Comparison of ENCODE assay signal across 8 cellular contexts in genomic region chr6:89410231-89411018, GRCh38. TPM values are rescaled to one million over a fixed set of nuclear protein-coding genes. Genes with fewer than 3 reads are reported as not detected.
DNase-seq lines count a peak whose midpoint lies in the region; ATAC-seq and TF ChIP-seq lines count a peak whose summit lies in the region.

No MANE protein-coding gene starts in this region.

- peak overlapping the region; percentile 47 for H3K27ac Mint-ChIP-seq in CD4-positive, alpha-beta T cell
- peak overlapping the region in 4 of 6 donors; percentile 1 to 73 (median 46) for H3K27ac Mint-ChIP-seq in naive B cell

- H3K4me3 ChIP-seq in HUES48 (ENCODE audit: low read depth, low read length) (peak overlapping the region; percentile 88), astrocyte of the spinal cord (ENCODE audit: low read depth, low read length) (no peak overlapping the region)

- no peak for ATAC-seq in CD4-positive, alpha-beta T cell (ENCODE audit: poor library complexity)
- no peak for ATAC-seq in naive B cell (ENCODE audit: low read depth in 2 of 2)
- no peak for ATAC-seq in HG03280 (IDR thresholded peaks at IDR 0.05; ENCODE audit: unreplicated experiment)
- no peak for ATAC-seq in GM19328 (IDR thresholded peaks at IDR 0.05; ENCODE audit: unreplicated experiment)

- POLR2A ChIA-PET in CD4-positive, alpha-beta T cell (lab: Charles Lee), result interaction anchor here (1.7 to 2.8 kb wide), 2 partner anchors 331 to 447 kb away, joined by 8 to 18 read pairs; partner anchors contain the start of genes PNRC1 and RNGTT

- in situ Hi-C loops in astrocyte of the spinal cord (cut with HindIII; ENCODE audit: low sequenced_read_pairs), result no loop called here

- CTCF ChIA-PET in CD4-positive, alpha-beta T cell (lab: Charles Lee), result no interaction called here

- no peak overlapping the region for H3K27ac ChIP-seq in CD4-positive, alpha-beta T cell (ENCODE audit: low read depth, low read length)
- peak overlapping the region; percentile 71 for H3K27ac ChIP-seq in HUES48 (ENCODE audit: low read depth, low read length)

- no peaks in the 10 kb centered on the region for H3K36me3 ChIP-seq in HUES48 (ENCODE audit: control insufficient read depth, insufficient read depth, low read length)

- TF ChIP-seq CTCF in CD4-positive, alpha-beta T cell (IDR thresholded peaks at IDR 0.05), result no peak
- no peak for TF ChIP-seq CTCF in astrocyte of the spinal cord (IDR thresholded peaks at IDR 0.05; ENCODE audit: low read depth, low read length)

- H3K9ac ChIP-seq in HUES48 (ENCODE audit: low read depth, low read length), result peak overlapping the region; percentile 19; the same call in 1 of the 2 replicates

- H3K9me3 Mint-ChIP-seq in CD4-positive, alpha-beta T cell, result no peaks in the 10 kb centered on the region
- no peaks in the 10 kb centered on the region for H3K9me3 Mint-ChIP-seq in naive B cell

- H3K27me3 ChIP-seq in CD4-positive, alpha-beta T cell (ENCODE audit: control insufficient read depth, insufficient read depth, low read length), result peaks cover 4% of the 10 kb centered on the region
- H3K27me3 ChIP-seq in HUES48 (ENCODE audit: control insufficient read depth, insufficient read depth, low read length), result peaks cover 39% of the 10 kb centered on the region

- no peak for DNase-seq in CD4-positive, alpha-beta T cell
- DNase-seq in astrocyte of the spinal cord (ENCODE audit: low read depth, low spot score), result peak; percentile 14
- peak; percentile 4 for DNase-seq in naive B cell
- DNase-seq in T-helper 9 cell, result no peak
- no peak for DNase-seq in cerebellar nuclear complex (lab: John Stamatoyannopoulos, UW)

- peak overlapping the region; percentile 90 for H3K4me3 Mint-ChIP-seq in CD4-positive, alpha-beta T cell
- peak overlapping the region; percentile 78 to 95 (median 90) for H3K4me3 Mint-ChIP-seq in naive B cell

- H3K27me3 Mint-ChIP-seq in CD4-positive, alpha-beta T cell, result peaks cover 6% of the 10 kb centered on the region
- peaks cover 19 to 20% (median 20%) of the 10 kb centered on the region in 3 donors for H3K27me3 Mint-ChIP-seq in naive B cell

- H3K4me1 Mint-ChIP-seq in CD4-positive, alpha-beta T cell (ENCODE audit: low read depth), result peaks cover 14% of the 10 kb centered on the region
- H3K4me1 Mint-ChIP-seq in naive B cell, result peaks cover 17 to 24% (median 19%) of the 10 kb centered on the region in 3 donors

- peaks cover 5% of the 10 kb centered on the region for H3K36me3 Mint-ChIP-seq in CD4-positive, alpha-beta T cell (ENCODE audit: low read depth)
- no peaks in the 10 kb centered on the region for H3K36me3 Mint-ChIP-seq in naive B cell

- H3K4me1 ChIP-seq in HUES48 (ENCODE audit: control insufficient read depth, insufficient read depth, low read length), result peaks cover 51% of the 10 kb centered on the region

- no peaks in the 10 kb centered on the region for H3K9me3 ChIP-seq in CD4-positive, alpha-beta T cell (ENCODE audit: control insufficient read depth, low read length)
- no peaks in the 10 kb centered on the region for H3K9me3 ChIP-seq in HUES48 (ENCODE audit: control insufficient read depth, insufficient read depth, low read length)

- intact Hi-C loops in CD4-positive, alpha-beta T cell (cut with DNase I, micrococcal nuclease), result loop anchor here (5.0 kb wide), 2 partner anchors 33 to 63 kb away; no protein-coding TSS in a partner anchor

RNA-seq across cellular contexts. Expression of gene RRAGD, which starts 1.6 kb away (rescaled TPM):
- 10 to 100 TPM in 1 of 2 experiments, 1 to 10 TPM in 1; 9.0 to 10.2 TPM for total RNA-seq in CD4-positive, alpha-beta T cell
- under 1 TPM; 0.21 to 0.68 (median 0.55) TPM for polyA plus RNA-seq in naive B cell (ENCODE audit: low read depth in 6 of 6)

RNA-seq across cellular contexts. Expression of gene ANKRD6, which starts 22.5 kb away (rescaled TPM):
- 1 to 10 TPM; 3.8 to 4.8 TPM for total RNA-seq in CD4-positive, alpha-beta T cell
- polyA plus RNA-seq in naive B cell (ENCODE audit: low read depth in 6 of 6), result 1 to 10 TPM in 3 of 6 donors, under 1 TPM in 2, not detected in 1; 0.63 to 1.2 (median 1.1) TPM

RNA-seq across cellular contexts. Expression of gene UBE2J1, which starts 57.9 kb away (rescaled TPM):
- total RNA-seq in CD4-positive, alpha-beta T cell, result 10 to 100 TPM; 34.7 to 34.9 TPM
- polyA plus RNA-seq in naive B cell (ENCODE audit: low read depth in 6 of 6), result 100 to 1,000 TPM in 4 of 6 donors, 10 to 100 TPM in 2; 84.4 to 147 (median 112) TPM

Comparison
In these comparisons a context has a peak if more than half of its experiments do, and no peak if none do; other contexts are left out.
1. DNase-seq: peak in astrocyte of the spinal cord (single experiment) and naive B cell (single experiment); none in CD4-positive, alpha-beta T cell (0 of 10), T-helper 9 cell (single experiment) and cerebellar nuclear complex (0 of 2).